Comparison of ENCODE assay signal across 1 cellular context in the genomic region with DNA sequence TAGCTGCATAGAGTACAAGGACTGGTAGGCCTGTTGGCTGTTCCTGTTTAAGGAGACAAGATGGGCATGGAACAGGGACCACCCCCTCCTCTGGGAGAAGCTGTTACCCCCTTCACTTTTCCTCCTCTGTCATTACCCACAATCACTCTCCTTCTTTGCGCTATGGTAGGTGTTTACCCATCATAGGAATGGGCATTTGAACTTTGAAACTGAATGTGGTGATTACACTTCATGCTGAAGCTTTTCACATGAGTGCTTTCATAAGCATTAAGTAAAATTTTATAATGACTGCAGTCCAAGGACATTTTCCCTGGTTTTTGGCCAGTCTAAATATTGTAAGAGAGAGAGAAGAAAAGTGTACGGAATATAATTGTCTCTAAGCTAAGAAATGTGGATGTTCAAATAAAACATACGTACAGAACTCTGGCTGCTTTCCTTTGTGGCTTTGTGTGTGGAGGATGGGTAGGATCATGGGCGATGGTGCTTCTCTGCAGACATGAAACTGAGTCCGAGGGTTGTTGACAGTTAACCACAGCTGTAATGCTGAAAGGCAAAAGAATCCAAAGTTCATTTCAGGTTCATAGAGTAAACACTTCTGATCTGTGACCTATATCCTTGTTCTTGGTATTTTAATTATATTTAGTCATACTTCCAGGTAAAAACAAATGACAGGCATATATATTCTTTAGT.
TF ChIP-seq lines count a peak whose summit lies in the region.

No MANE protein-coding gene starts in this region.

TF ChIP-seq in HepG2, 621 proteins besides CTCF, POLR2A, EP300 and RAD21 (continued from another document and continues in another):
- TF ChIP-seq, protein P1, sequence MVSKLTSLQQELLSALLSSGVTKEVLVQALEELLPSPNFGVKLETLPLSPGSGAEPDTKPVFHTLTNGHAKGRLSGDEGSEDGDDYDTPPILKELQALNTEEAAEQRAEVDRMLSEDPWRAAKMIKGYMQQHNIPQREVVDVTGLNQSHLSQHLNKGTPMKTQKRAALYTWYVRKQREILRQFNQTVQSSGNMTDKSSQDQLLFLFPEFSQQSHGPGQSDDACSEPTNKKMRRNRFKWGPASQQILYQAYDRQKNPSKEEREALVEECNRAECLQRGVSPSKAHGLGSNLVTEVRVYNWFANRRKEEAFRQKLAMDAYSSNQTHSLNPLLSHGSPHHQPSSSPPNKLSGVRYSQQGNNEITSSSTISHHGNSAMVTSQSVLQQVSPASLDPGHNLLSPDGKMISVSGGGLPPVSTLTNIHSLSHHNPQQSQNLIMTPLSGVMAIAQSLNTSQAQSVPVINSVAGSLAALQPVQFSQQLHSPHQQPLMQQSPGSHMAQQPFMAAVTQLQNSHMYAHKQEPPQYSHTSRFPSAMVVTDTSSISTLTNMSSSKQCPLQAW (CRISPR knock-in tag; IDR thresholded peaks at IDR 0.05) = 0 out of 2 replicates have a peak, but pooled peaks have one; percentile 28
- TF ChIP-seq, protein P2, sequence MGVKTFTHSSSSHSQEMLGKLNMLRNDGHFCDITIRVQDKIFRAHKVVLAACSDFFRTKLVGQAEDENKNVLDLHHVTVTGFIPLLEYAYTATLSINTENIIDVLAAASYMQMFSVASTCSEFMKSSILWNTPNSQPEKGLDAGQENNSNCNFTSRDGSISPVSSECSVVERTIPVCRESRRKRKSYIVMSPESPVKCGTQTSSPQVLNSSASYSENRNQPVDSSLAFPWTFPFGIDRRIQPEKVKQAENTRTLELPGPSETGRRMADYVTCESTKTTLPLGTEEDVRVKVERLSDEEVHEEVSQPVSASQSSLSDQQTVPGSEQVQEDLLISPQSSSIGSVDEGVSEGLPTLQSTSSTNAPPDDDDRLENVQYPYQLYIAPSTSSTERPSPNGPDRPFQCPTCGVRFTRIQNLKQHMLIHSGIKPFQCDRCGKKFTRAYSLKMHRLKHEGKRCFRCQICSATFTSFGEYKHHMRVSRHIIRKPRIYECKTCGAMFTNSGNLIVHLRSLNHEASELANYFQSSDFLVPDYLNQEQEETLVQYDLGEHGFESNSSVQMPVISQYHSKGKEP (CRISPR knock-in tag; IDR thresholded peaks at IDR 0.05) = no peak
- peak; percentile 80 for TF ChIP-seq FOSL2 (CRISPR knock-in tag; IDR thresholded peaks at IDR 0.05)
- peak; percentile 100 for TF ChIP-seq PPARG (CRISPR knock-in tag; conservative IDR thresholded peaks at IDR 0.05)
- TF ChIP-seq, protein P3, sequence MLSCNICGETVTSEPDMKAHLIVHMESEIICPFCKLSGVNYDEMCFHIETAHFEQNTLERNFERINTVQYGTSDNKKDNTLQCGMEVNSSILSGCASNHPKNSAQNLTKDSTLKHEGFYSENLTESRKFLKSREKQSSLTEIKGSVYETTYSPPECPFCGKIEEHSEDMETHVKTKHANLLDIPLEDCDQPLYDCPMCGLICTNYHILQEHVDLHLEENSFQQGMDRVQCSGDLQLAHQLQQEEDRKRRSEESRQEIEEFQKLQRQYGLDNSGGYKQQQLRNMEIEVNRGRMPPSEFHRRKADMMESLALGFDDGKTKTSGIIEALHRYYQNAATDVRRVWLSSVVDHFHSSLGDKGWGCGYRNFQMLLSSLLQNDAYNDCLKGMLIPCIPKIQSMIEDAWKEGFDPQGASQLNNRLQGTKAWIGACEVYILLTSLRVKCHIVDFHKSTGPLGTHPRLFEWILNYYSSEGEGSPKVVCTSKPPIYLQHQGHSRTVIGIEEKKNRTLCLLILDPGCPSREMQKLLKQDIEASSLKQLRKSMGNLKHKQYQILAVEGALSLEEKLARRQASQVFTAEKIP (CRISPR knock-in tag; IDR thresholded peaks at IDR 0.05; ENCODE audit: borderline replicate concordance) = no peak
- TF ChIP-seq, protein P4, sequence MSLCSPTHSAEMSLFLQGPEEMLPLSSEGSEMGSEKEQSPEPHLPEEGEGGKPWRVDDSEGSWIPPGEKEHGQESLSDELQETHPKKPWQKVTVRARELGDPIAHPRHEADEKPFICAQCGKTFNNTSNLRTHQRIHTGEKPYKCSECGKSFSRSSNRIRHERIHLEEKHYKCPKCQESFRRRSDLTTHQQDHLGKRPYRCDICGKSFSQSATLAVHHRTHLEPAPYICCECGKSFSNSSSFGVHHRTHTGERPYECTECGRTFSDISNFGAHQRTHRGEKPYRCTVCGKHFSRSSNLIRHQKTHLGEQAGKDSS (CRISPR knock-in tag; IDR thresholded peaks at IDR 0.05; ENCODE audit: borderline replicate concordance, low read depth) = no peak
- TF ChIP-seq, protein P5, sequence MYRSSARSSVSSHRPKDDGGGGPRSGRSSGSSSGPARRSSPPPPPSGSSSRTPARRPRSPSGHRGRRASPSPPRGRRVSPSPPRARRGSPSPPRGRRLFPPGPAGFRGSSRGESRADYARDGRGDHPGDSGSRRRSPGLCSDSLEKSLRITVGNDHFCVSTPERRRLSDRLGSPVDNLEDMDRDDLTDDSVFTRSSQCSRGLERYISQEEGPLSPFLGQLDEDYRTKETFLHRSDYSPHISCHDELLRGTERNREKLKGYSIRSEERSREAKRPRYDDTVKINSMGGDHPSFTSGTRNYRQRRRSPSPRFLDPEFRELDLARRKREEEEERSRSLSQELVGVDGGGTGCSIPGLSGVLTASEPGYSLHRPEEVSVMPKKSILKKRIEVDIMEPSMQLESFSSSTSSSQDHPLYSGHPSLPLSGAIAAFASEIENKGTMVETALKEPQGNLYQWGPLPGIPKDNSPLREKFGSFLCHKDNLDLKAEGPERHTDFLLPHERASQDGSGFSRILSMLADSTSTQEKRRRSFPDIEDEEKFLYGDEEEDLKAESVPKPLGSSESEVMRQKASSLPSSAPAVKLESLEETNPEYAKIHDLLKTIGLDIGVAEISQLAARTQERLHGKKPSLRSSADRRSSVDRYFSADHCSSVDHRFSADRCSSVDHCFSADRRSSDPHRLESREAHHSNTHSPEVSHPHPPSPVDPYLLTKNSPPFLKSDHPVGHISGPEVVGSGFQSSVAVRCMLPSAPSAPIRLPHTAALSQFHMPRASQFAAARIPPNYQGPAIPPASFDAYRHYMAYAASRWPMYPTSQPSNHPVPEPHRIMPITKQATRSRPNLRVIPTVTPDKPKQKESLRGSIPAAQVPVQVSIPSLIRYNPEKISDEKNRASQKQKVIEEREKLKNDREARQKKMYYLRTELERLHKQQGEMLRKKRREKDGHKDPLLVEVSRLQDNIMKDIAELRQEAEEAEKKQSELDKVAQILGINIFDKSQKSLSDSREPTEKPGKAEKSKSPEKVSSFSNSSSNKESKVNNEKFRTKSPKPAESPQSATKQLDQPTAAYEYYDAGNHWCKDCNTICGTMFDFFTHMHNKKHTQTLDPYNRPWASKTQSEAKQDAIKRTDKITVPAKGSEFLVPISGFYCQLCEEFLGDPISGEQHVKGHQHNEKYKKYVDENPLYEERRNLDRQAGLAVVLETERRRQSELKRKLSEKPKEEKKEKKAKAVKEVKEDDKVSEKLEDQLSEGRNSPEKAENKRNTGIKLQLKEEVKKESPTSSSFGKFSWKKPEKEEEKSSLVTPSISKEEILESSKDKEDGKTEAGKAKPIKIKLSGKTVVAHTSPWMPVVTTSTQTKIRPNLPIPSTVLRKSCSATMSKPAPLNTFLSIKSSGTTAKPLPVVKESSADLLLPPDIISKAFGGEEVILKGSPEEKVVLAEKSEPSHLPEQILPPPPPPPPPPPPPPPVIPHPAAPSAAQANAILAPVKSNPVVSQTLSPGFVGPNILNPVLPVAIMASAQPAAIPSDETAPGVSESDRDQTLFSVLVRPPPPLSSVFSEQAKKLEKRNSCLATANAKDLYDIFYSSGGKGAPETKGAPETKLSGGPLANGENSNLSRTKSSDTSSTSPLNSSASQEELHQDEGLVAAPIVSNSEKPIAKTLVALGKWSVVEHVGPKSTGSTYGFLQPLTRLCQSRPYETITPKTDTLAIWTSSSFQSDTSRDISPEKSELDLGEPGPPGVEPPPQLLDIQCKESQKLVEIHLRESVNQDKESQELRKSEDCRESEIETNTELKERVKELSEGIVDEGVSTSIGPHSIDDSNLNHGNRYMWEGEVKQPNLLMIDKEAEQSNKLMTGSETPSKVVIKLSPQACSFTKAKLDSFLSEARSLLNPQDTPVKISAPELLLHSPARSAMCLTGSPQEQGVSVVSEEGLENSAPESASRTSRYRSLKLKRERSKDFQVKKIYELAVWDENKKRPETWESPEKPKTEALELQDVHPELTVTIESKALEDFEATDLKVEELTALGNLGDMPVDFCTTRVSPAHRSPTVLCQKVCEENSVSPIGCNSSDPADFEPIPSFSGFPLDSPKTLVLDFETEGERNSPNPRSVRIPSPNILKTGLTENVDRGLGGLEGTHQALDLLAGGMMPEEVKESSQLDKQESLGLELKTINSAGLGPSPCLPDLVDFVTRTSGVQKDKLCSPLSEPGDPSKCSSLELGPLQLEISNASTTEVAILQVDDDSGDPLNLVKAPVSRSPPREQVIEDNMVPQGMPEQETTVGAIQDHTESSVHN (CRISPR knock-in tag; IDR thresholded peaks at IDR 0.05) = no peak
- TF ChIP-seq, protein P6, sequence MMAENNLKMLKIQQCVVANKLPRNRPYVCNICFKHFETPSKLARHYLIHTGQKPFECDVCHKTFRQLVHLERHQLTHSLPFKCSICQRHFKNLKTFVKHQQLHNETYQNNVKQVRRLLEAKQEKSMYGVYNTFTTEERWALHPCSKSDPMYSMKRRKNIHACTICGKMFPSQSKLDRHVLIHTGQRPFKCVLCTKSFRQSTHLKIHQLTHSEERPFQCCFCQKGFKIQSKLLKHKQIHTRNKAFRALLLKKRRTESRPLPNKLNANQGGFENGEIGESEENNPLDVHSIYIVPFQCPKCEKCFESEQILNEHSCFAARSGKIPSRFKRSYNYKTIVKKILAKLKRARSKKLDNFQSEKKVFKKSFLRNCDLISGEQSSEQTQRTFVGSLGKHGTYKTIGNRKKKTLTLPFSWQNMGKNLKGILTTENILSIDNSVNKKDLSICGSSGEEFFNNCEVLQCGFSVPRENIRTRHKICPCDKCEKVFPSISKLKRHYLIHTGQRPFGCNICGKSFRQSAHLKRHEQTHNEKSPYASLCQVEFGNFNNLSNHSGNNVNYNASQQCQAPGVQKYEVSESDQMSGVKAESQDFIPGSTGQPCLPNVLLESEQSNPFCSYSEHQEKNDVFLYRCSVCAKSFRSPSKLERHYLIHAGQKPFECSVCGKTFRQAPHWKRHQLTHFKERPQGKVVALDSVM (CRISPR knock-in tag; IDR thresholded peaks at IDR 0.05) = peak; percentile 33; the same call in 1 of the 2 replicates
- TF ChIP-seq MXD4 (CRISPR knock-in tag; IDR thresholded peaks at IDR 0.05) = peak; percentile 47; the same call in 1 of the 2 replicates
- peak; percentile 76; the same call in 1 of the 2 replicates for TF ChIP-seq AKAP8 (CRISPR knock-in tag; IDR thresholded peaks at IDR 0.05)
- peak; percentile 36; the same call in 1 of the 2 replicates for TF ChIP-seq SALL2 (CRISPR knock-in tag; IDR thresholded peaks at IDR 0.05)
- TF ChIP-seq WIZ (CRISPR knock-in tag; IDR thresholded peaks at IDR 0.05) = no peak
- TF ChIP-seq, protein P7, sequence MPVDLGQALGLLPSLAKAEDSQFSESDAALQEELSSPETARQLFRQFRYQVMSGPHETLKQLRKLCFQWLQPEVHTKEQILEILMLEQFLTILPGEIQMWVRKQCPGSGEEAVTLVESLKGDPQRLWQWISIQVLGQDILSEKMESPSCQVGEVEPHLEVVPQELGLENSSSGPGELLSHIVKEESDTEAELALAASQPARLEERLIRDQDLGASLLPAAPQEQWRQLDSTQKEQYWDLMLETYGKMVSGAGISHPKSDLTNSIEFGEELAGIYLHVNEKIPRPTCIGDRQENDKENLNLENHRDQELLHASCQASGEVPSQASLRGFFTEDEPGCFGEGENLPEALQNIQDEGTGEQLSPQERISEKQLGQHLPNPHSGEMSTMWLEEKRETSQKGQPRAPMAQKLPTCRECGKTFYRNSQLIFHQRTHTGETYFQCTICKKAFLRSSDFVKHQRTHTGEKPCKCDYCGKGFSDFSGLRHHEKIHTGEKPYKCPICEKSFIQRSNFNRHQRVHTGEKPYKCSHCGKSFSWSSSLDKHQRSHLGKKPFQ (CRISPR knock-in tag; IDR thresholded peaks at IDR 0.05; ENCODE audit: insufficient replicate concordance) = peak; percentile 76
- TF ChIP-seq ETV5 (CRISPR knock-in tag; IDR thresholded peaks at IDR 0.05; ENCODE audit: borderline replicate concordance) = peak; percentile 61; the same call in 1 of the 2 replicates
- peak; percentile 88; the same call in 1 of the 2 replicates for TF ChIP-seq HMG20A (CRISPR knock-in tag; IDR thresholded peaks at IDR 0.05; ENCODE audit: borderline replicate concordance)
- TF ChIP-seq, protein P8, sequence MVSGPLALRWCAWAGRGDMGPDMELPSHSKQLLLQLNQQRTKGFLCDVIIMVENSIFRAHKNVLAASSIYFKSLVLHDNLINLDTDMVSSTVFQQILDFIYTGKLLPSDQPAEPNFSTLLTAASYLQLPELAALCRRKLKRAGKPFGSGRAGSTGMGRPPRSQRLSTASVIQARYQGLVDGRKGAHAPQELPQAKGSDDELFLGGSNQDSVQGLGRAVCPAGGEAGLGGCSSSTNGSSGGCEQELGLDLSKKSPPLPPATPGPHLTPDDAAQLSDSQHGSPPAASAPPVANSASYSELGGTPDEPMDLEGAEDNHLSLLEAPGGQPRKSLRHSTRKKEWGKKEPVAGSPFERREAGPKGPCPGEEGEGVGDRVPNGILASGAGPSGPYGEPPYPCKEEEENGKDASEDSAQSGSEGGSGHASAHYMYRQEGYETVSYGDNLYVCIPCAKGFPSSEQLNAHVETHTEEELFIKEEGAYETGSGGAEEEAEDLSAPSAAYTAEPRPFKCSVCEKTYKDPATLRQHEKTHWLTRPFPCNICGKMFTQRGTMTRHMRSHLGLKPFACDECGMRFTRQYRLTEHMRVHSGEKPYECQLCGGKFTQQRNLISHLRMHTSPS (CRISPR knock-in tag; IDR thresholded peaks at IDR 0.05; ENCODE audit: low read depth) = peak; percentile 89
- TF ChIP-seq HDAC1 (CRISPR knock-in tag; IDR thresholded peaks at IDR 0.05) = peak; percentile 89
- TF ChIP-seq NFRKB (IDR thresholded peaks at IDR 0.05) = 0 out of 2 replicates have a peak, but pooled peaks have one; percentile 9
- TF ChIP-seq ZFAT (CRISPR knock-in tag; conservative IDR thresholded peaks at IDR 0.05) = no peak
- TF ChIP-seq, protein P9, sequence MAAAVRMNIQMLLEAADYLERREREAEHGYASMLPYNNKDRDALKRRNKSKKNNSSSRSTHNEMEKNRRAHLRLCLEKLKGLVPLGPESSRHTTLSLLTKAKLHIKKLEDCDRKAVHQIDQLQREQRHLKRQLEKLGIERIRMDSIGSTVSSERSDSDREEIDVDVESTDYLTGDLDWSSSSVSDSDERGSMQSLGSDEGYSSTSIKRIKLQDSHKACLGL (CRISPR knock-in tag; IDR thresholded peaks at IDR 0.05) = no peak
- TF ChIP-seq ISL2 (CRISPR knock-in tag; IDR thresholded peaks at IDR 0.05) = peak; percentile 90
- 0 out of 2 replicates have a peak, but pooled peaks have one; percentile 10 for TF ChIP-seq ZBTB3 (CRISPR knock-in tag; IDR thresholded peaks at IDR 0.05; ENCODE audit: borderline replicate concordance, low read depth)
- peak; percentile 96 for TF ChIP-seq RXRB (CRISPR knock-in tag; IDR thresholded peaks at IDR 0.05; ENCODE audit: borderline replicate concordance)
- no peak for TF ChIP-seq CBX1 (IDR thresholded peaks at IDR 0.05; ENCODE audit: low read depth)
- TF ChIP-seq NFIC (IDR thresholded peaks at IDR 0.05; ENCODE audit: low read length) = peak; percentile 96
- TF ChIP-seq KAT7 (CRISPR knock-in tag; IDR thresholded peaks at IDR 0.05; ENCODE audit: borderline replicate concordance) = 0 out of 2 replicates have a peak, but pooled peaks have one; percentile 53
- TF ChIP-seq ZBTB20 (CRISPR knock-in tag; IDR thresholded peaks at IDR 0.05; ENCODE audit: borderline replicate concordance, low read depth) = peak; percentile 96
- peak; percentile 93 for TF ChIP-seq TGIF2 (CRISPR knock-in tag; IDR thresholded peaks at IDR 0.05)
- TF ChIP-seq ZNF777 (CRISPR knock-in tag; IDR thresholded peaks at IDR 0.05) = peak; percentile 1; the same call in 1 of the 2 replicates
- peak; percentile 73; the same call in 1 of the 2 replicates for TF ChIP-seq DNMT3B (CRISPR knock-in tag; conservative IDR thresholded peaks at IDR 0.05)
- 0 out of 2 replicates have a peak, but pooled peaks have one; percentile 69 for TF ChIP-seq ZNF337 (CRISPR knock-in tag; IDR thresholded peaks at IDR 0.05; ENCODE audit: borderline replicate concordance, low read depth)
- no peak for TF ChIP-seq RFX3 (CRISPR knock-in tag; IDR thresholded peaks at IDR 0.05)
- peak; percentile 73; the same call in 1 of the 2 replicates for TF ChIP-seq HMG20B (CRISPR knock-in tag; conservative IDR thresholded peaks at IDR 0.05)
